8 cellular contexts compared by ENCODE assay signal in the genomic region with DNA sequence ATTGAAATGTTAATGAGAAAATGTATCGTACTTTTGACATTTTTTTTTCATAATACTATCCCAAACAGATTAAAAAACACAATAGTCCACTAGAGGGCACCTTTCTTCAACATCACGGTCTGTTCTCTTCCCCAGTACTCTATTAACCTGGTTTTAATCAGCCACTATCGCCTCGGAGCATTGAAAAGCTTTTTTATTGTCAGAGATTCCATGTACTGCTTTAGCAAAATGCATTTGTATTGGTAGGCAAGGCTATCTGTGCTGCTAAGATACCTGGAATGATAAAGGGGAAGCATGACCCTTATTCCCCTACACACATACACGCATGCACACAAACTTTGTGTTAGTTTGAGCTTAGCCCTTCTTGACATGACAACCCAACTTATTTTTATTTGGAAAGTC. TPM values are rescaled to one million over a fixed set of nuclear protein-coding genes. Genes with fewer than 3 reads are reported as not detected.
DNase-seq lines count a peak whose midpoint lies in the region; ATAC-seq, FAIRE-seq and TF ChIP-seq lines count a peak whose summit lies in the region.

No MANE protein-coding gene starts in this region.

- intact Hi-C loops in HepG2 (cut with micrococcal nuclease; ENCODE audit: unreplicated experiment) = loop anchor here (2.0 kb wide), 1 partner anchor 178 kb away; no protein-coding TSS in a partner anchor

- TF ChIP-seq CTCF in brain (conservative IDR thresholded peaks at IDR 0.05) = peak; percentile 73 to 75
- TF ChIP-seq CTCF in HepG2 (CRISPR knock-in tag; IDR thresholded peaks at IDR 0.05) = peak; percentile 38

- peaks cover 36% of the 10 kb centered on the region for H3K4me1 Mint-ChIP-seq in brain

- 45% methylated on average over 5 of the region's 5 CpGs for WGBS in HepG2 (ENCODE audit: low lambda C conversion rate)

- TF ChIP-seq POLR2A in HepG2 (IDR thresholded peaks at IDR 0.05; ENCODE audit: insufficient read depth in 1 of 2, low read depth in 2 of 2, low read length in 2 of 2) = no peak

- no peaks in the 10 kb centered on the region for H3K79me2 ChIP-seq in HepG2 (ENCODE audit: insufficient read depth, low read length)

- no peaks in the 10 kb centered on the region for H3K4me1 ChIP-seq in HepG2 (ENCODE audit: insufficient read depth, low read length)

- H3K27ac ChIP-seq in HepG2 (ENCODE audit: extremely low read length, insufficient read depth, low read length) = no peak overlapping the region

- TF ChIP-seq EP300 in HepG2 (IDR thresholded peaks at IDR 0.05; ENCODE audit: low read depth in 2 of 2, low read length in 2 of 2) (no peak), HepG2 (CRISPR knock-in tag; IDR thresholded peaks at IDR 0.05; ENCODE audit: borderline replicate concordance) (no peak)

- FAIRE-seq in HepG2 (lab: Jason Lieb, UNC) = no peak

- no peak overlapping the region for H3K4me3 ChIP-seq in HepG2 (replicated peaks in 1 of 3; ENCODE audit: insufficient read depth in 1 of 3, low read depth in 2 of 3, low read length in 3 of 3)

- no peak for TF ChIP-seq RAD21 in HepG2 (CRISPR knock-in tag; IDR thresholded peaks at IDR 0.05)

- no TSS peak for BruUV-seq in HepG2 (replicated peaks; lab: Mats Ljungman, UMichigan)

- H3K27me3 Mint-ChIP-seq in brain = no peaks in the 10 kb centered on the region

- H3K36me3 Mint-ChIP-seq in brain = no peaks in the 10 kb centered on the region

- no peaks in the 10 kb centered on the region for H3K9me3 Mint-ChIP-seq in brain

- CTCF ChIA-PET in HepG2 (lab: Yijun Ruan, JAX; ENCODE audit: low intra/inter-chr PET ratio, low total read pairs) = no interaction called here

- DNase-seq in G401 (ENCODE audit: low spot score) = peak; percentile 72
- peak; percentile 74 to 82 for DNase-seq in NCI-H446 (lab: John Stamatoyannopoulos, UW)
- DNase-seq in HepG2 (ENCODE audit: low spot score) = peak; percentile 3
- DNase-seq in cortex of kidney (lab: John Stamatoyannopoulos, UW) = no peak
- no peak for DNase-seq in mucosa of gallbladder (ENCODE audit: low spot score)

- no peaks in the 10 kb centered on the region for H3K9me3 ChIP-seq in HepG2 (ENCODE audit: low read length)

- ATAC-seq in HG02943 (IDR thresholded peaks at IDR 0.05; ENCODE audit: low read depth, unreplicated experiment) (peak; percentile 44), HepG2 (peak; percentile 59; the same call in 1 of the 3 replicates), GM18907 (IDR thresholded peaks at IDR 0.05; ENCODE audit: unreplicated experiment) (no peak)

- POLR2A ChIA-PET in HepG2 (lab: Yijun Ruan, JAX) = no interaction called here

- peak overlapping the region in 3 of 5 experiments; percentile 79 to 94 (median 93) for H3K27ac Mint-ChIP-seq in brain

- H3K4me3 Mint-ChIP-seq in brain = peak overlapping the region in 4 of 5 experiments; percentile 11 to 61 (median 18)

- in situ Hi-C loops in G401 (cut with HindIII; ENCODE audit: low sequenced_read_pairs) (no loop called here), HepG2 (cut with HindIII; ENCODE audit: extremely low pct_ligation_motif_present, low pct_unique_long_range_greater_than_20kb) (no loop called here)

- H3K27me3 ChIP-seq in HepG2 (ENCODE audit: control insufficient read depth in 1 of 2, insufficient read depth in 2 of 2, low read length in 2 of 2) = no peaks in the 10 kb centered on the region

- no peak overlapping the region for H3K9ac ChIP-seq in HepG2 (ENCODE audit: insufficient read depth, low read depth, low read length)

- H3K4me2 ChIP-seq in HepG2 (ENCODE audit: low read depth, low read length) = no peak overlapping the region

- no peaks in the 10 kb centered on the region for H4K20me1 ChIP-seq in HepG2 (ENCODE audit: insufficient read depth, low read length)

- no peaks in the 10 kb centered on the region for H3K36me3 ChIP-seq in HepG2 (replicated peaks in 1 of 2; ENCODE audit: control insufficient read depth in 1 of 2, insufficient read depth in 2 of 2, low read length in 2 of 2)

- no peak overlapping the region for H2AFZ ChIP-seq in HepG2 (ENCODE audit: low read length)

TF ChIP-seq in HepG2, 621 proteins besides CTCF, POLR2A, EP300 and RAD21:
- no peak for TF ChIP-seq ZNF136 (CRISPR knock-in tag; IDR thresholded peaks at IDR 0.05; ENCODE audit: low read depth)
- TF ChIP-seq STAG1 (CRISPR knock-in tag; IDR thresholded peaks at IDR 0.05) = peak; percentile 31; the same call in 1 of the 2 replicates
TF ChIP-seq in HepG2: peak in this region for 1.

RNA-seq across cellular contexts. Expression of gene SCHIP1, which starts 11.1 kb away (rescaled TPM):
- total RNA-seq in G401 (2014; rRNA removed; shearing (Covaris generic)) = 0.25 and 5.0 TPM in 2 replicates
- polyA plus RNA-seq in brain (ENCODE audit: insufficient read depth, low read depth, low replicate concordance) (51.7 TPM), HepG2 (2011; rRNA removed) (not detected in 2 replicates)
- total RNA-seq in HepG2 (2016; rRNA removed; fragmentation: Illumina TruSeq; extraction: Trizol) (0.07 TPM in 1 of 2 replicates, not detected in the other), mucosa of gallbladder (5.0 TPM)
- total RNA-seq in HepG2 (2016; cell fraction: cytosol; rRNA removed; fragmentation: Illumina TruSeq; extraction: Trizol; ENCODE audit: low read depth) = 0.09 TPM in 1 of 2 replicates, not detected in the other
- 0.13 TPM in 1 of 2 replicates, not detected in the other for total RNA-seq in HepG2 (2016; cell fraction: insoluble cytoplasmic fraction; rRNA removed; fragmentation: Illumina TruSeq; extraction: Trizol)
- 0.03 TPM in 1 of 2 replicates, not detected in the other for total RNA-seq in HepG2 (2016; cell fraction: membrane; rRNA removed; fragmentation: Illumina TruSeq; extraction: Trizol)
- 0.12 and 2.0 TPM in 2 replicates for total RNA-seq in HepG2 (2016; cell fraction: nucleus; rRNA removed; fragmentation: Illumina TruSeq; extraction: Trizol)
- polyA plus RNA-seq in HepG2 (2011; cell fraction: cytosol; rRNA removed) = not detected in 2 replicates
- 0.08 and 0.28 TPM in 2 replicates for polyA plus RNA-seq in HepG2 (2011; cell fraction: nucleus; rRNA removed)
- not detected in 2 replicates for polyA plus RNA-seq in HepG2 (2012)
- not detected in 2 replicates for polyA plus RNA-seq in HepG2 (2016; cell fraction: cytosol; fragmentation: Illumina TruSeq; extraction: Trizol; ENCODE audit: low read depth)
- 0.19 TPM in 1 of 2 replicates, not detected in the other for polyA plus RNA-seq in HepG2 (2016; cell fraction: insoluble cytoplasmic fraction; fragmentation: Illumina TruSeq; extraction: Trizol; ENCODE audit: low read depth)
- polyA plus RNA-seq in HepG2 (2016; cell fraction: membrane; fragmentation: Illumina TruSeq; extraction: Trizol; ENCODE audit: low read depth) = not detected in 2 replicates
- 0.18 and 0.56 TPM in 2 replicates for polyA plus RNA-seq in HepG2 (2016; cell fraction: nucleus; fragmentation: Illumina TruSeq; extraction: Trizol; ENCODE audit: insufficient read depth, low read depth)
- 5.2 TPM in 1 of 2 replicates, not detected in the other for polyA minus RNA-seq in HepG2 (2011; rRNA and poly(A)+ RNA removed; ENCODE audit: low replicate concordance)
- polyA minus RNA-seq in HepG2 (2011; cell fraction: cytosol; rRNA and poly(A)+ RNA removed) = not detected in 2 replicates
- polyA minus RNA-seq in HepG2 (2011; cell fraction: nucleus; rRNA and poly(A)+ RNA removed) = 0.13 and 0.25 TPM in 2 replicates

Comparison
In these comparisons a context has a peak if more than half of its experiments do, and no peak if none do; other contexts are left out.
1. DNase-seq: peak in G401 (single experiment), NCI-H446 (2 of 2) and HepG2 (single experiment); none in cortex of kidney (single experiment) and mucosa of gallbladder (single experiment).